ENCODE assay signal across 1 cellular context in the genomic region with DNA sequence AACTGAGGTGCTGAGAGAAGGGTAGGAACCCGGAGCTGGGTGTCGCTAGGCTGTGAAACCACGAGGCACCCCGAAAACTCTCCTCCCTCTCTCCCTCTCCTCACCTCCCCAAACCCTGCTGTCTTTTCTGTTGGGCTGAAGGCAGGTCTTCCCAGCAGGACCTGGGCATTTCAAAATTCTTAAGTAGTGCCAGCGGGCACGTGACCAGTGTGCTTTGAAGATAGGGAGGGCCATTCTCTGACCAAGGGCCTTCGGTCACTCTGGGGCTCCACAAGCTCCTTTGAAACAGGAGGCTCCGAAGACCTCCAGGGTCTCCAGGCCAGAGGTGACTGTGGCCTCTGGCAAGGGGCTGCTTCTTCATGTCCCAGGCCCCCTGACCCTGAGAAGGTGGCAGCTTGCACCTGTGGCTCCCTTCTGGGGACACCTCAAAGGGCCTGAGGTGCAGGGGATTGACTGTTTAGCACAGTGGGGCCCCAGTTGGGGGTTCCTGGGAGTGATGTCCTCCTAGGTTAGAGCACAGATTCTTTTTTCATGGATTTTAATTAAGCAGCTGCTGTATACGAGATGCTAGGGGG.
TF ChIP-seq lines count a peak whose summit lies in the region.

No MANE protein-coding gene starts in this region.

TF ChIP-seq in SK-N-SH treated with all-trans-retinoic acid at 6 μM for 48 hours, 23 proteins besides CTCF, POLR2A, EP300 and RAD21 (continued from another document):
- TF ChIP-seq, protein P1, sequence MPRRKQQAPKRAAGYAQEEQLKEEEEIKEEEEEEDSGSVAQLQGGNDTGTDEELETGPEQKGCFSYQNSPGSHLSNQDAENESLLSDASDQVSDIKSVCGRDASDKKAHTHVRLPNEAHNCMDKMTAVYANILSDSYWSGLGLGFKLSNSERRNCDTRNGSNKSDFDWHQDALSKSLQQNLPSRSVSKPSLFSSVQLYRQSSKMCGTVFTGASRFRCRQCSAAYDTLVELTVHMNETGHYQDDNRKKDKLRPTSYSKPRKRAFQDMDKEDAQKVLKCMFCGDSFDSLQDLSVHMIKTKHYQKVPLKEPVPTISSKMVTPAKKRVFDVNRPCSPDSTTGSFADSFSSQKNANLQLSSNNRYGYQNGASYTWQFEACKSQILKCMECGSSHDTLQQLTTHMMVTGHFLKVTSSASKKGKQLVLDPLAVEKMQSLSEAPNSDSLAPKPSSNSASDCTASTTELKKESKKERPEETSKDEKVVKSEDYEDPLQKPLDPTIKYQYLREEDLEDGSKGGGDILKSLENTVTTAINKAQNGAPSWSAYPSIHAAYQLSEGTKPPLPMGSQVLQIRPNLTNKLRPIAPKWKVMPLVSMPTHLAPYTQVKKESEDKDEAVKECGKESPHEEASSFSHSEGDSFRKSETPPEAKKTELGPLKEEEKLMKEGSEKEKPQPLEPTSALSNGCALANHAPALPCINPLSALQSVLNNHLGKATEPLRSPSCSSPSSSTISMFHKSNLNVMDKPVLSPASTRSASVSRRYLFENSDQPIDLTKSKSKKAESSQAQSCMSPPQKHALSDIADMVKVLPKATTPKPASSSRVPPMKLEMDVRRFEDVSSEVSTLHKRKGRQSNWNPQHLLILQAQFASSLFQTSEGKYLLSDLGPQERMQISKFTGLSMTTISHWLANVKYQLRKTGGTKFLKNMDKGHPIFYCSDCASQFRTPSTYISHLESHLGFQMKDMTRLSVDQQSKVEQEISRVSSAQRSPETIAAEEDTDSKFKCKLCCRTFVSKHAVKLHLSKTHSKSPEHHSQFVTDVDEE (CRISPR knock-in tag; IDR thresholded peaks at IDR 0.05), result no peak
